15 cellular contexts compared by ENCODE assay signal in the genomic region with DNA sequence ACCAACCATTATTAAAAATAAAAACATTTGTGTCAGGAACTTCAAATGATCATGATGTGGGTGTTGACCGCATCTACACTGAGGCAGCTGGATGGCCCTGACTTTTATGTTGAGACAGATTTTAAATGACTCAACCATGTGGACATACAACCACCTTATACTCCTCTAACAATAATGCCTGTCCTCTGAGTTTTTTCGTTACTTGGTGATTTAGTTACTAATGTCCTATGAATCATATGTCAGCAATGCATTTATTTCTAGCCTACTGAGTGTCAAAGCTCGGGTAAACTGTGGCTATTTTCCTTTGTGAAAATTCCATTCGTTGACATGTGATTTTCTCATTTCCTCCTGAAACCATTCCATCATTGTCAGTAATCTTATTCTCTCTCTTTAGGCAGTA. TPM values are rescaled to one million over a fixed set of nuclear protein-coding genes. Genes with fewer than 3 reads are reported as not detected.
A peak's percentile ranks its signal among the peaks of the same experiment; 100 is the strongest.
DNase-seq lines count a peak whose midpoint lies in the region; ATAC-seq and TF ChIP-seq lines count a peak whose summit lies in the region.
"Had no signal": no experiment of that assay in that cellular context is flagged by ENCODE, and none has a peak within 500 bp of the region (broad histone marks: within the 10 kb centered on the region; RNA-seq: fewer than 3 reads in every experiment).

No MANE protein-coding gene starts in this region.

- no peak overlapping the region for H3K27ac Mint-ChIP-seq in CD4-positive, alpha-beta T cell
- H3K27ac Mint-ChIP-seq: mesothelial cell of epicardium had no signal

- no peaks in the 10 kb centered on the region for H3K9me3 ChIP-seq in CD4-positive, alpha-beta T cell (ENCODE audit: control insufficient read depth, low read length)
- H3K9me3 ChIP-seq: thyroid gland had no signal

- intact Hi-C loops in CD4-positive, alpha-beta T cell (cut with DNase I, micrococcal nuclease): no loop called here

- ATAC-seq in esophagus mucosa (peak; percentile 29), HG02642 (IDR thresholded peaks at IDR 0.05; ENCODE audit: poor library complexity, unreplicated experiment) (no peak), HG03469 (IDR thresholded peaks at IDR 0.05; ENCODE audit: unreplicated experiment) (no peak), HG02571 (IDR thresholded peaks at IDR 0.05; ENCODE audit: unreplicated experiment) (no peak)
- ATAC-seq in CD4-positive, alpha-beta T cell (ENCODE audit: poor library complexity): no peak

- no peak overlapping the region for H3K27ac ChIP-seq in CD4-positive, alpha-beta T cell (ENCODE audit: low read depth, low read length)
- H3K27ac ChIP-seq: thyroid gland had no signal

- DNase-seq in GM03348 (ENCODE audit: low spot score) (peak; percentile 79), RPMI7951 (ENCODE audit: low read depth) (peak; percentile 92), renal cortical epithelial cell (ENCODE audit: low read depth) (peak; percentile 99)
- no peak for DNase-seq in CD4-positive, alpha-beta T cell
- DNase-seq: DMS153, KG1, NCI-H2107, retina, thyroid gland had no signal

- no peak for TF ChIP-seq CTCF in CD4-positive, alpha-beta T cell (IDR thresholded peaks at IDR 0.05)

- no peaks in the 10 kb centered on the region for H3K27me3 ChIP-seq in CD4-positive, alpha-beta T cell (ENCODE audit: control insufficient read depth, insufficient read depth, low read length)
- H3K27me3 ChIP-seq: thyroid gland had no signal

- H3K4me1 Mint-ChIP-seq in CD4-positive, alpha-beta T cell (ENCODE audit: low read depth): no peaks in the 10 kb centered on the region
- H3K4me1 Mint-ChIP-seq: brain, mesothelial cell of epicardium had no signal

- peaks cover 55% of the 10 kb centered on the region for H3K27me3 Mint-ChIP-seq in CD4-positive, alpha-beta T cell

- POLR2A ChIA-PET in CD4-positive, alpha-beta T cell (lab: Charles Lee): no interaction called here

- CTCF ChIA-PET in CD4-positive, alpha-beta T cell (lab: Charles Lee): no interaction called here

- no peak overlapping the region for H3K4me3 Mint-ChIP-seq in CD4-positive, alpha-beta T cell
- H3K4me3 Mint-ChIP-seq: brain, mesothelial cell of epicardium had no signal

- H3K9me3 Mint-ChIP-seq in CD4-positive, alpha-beta T cell: no peaks in the 10 kb centered on the region
- H3K9me3 Mint-ChIP-seq: brain, mesothelial cell of epicardium had no signal

- H3K36me3 Mint-ChIP-seq in CD4-positive, alpha-beta T cell (ENCODE audit: low read depth): no peaks in the 10 kb centered on the region
- H3K36me3 Mint-ChIP-seq: brain, mesothelial cell of epicardium had no signal

RNA-seq across cellular contexts. Expression of a gene that starts 38.9 kb away (rescaled TPM):
- total RNA-seq in RPMI7951 (2014; rRNA removed; shearing (Covaris generic)): not detected in 2 replicates
- not detected for total RNA-seq in esophagus mucosa
- not detected in 2 replicates for total RNA-seq in renal cortical epithelial cell
- not detected for total RNA-seq in CD4-positive, alpha-beta T cell
- total RNA-seq: mesothelial cell of epicardium had no signal

Comparison
In these comparisons a context has a peak if more than half of its experiments do, and no peak if none do; other contexts are left out.
1. DNase-seq: peak in GM03348 (single experiment), RPMI7951 (single experiment) and renal cortical epithelial cell (single experiment); none in CD4-positive, alpha-beta T cell (0 of 10).